ENCODE assay signal across 8 cellular contexts in genomic region chr1:226001852-226002666, GRCh38. TPM values are rescaled to one million over a fixed set of nuclear protein-coding genes. Genes with fewer than 3 reads are reported as not detected.
DNase-seq lines count a peak whose midpoint lies in the region; ATAC-seq and TF ChIP-seq lines count a peak whose summit lies in the region.

No MANE protein-coding gene starts in this region.

- H3F3A ChIP-seq in GM23338 (replicated peaks; ENCODE audit: low read depth), result peaks cover 11% of the 10 kb centered on the region

- peak; percentile 3 to 5 for ATAC-seq in CD4-positive, CD25-positive, alpha-beta regulatory T cell (ENCODE audit: low read depth in 2 of 2)
- ATAC-seq in GM23338, result no peak
- ATAC-seq in activated CD8-positive, alpha-beta T cell treated with anti-CD3 and anti-CD28 coated beads, Interleukin-2, amount 10 ng/mL, durations not matched to agents 7 days and 5 days, result peak; percentile 16
- peak; percentile 22 for ATAC-seq in effector memory CD8-positive, alpha-beta T cell (replicated peaks)
- no peak for ATAC-seq in natural killer cell treated with Interleukin-12 subunit alpha and Interleukin-12 subunit beta and Interleukin-15 and Interleukin-18, amount 100 ng/mL, for 72 hours

- peaks cover 12% of the 10 kb centered on the region for H3K27me3 Mint-ChIP-seq in CD4-positive, CD25-positive, alpha-beta regulatory T cell
- H3K27me3 Mint-ChIP-seq in GM23338 (ENCODE audit: insufficient read depth, low read depth, poor library complexity), result peaks cover 7% of the 10 kb centered on the region
- H3K27me3 Mint-ChIP-seq in activated CD8-positive, alpha-beta T cell treated with anti-CD3 and anti-CD28 coated beads, Interleukin-2, amount 10 ng/mL, durations not matched to agents 7 days and 5 days (ENCODE audit: low read depth), result no peaks in the 10 kb centered on the region
- H3K27me3 Mint-ChIP-seq in effector memory CD8-positive, alpha-beta T cell, result no peaks in the 10 kb centered on the region
- no peaks in the 10 kb centered on the region for H3K27me3 Mint-ChIP-seq in natural killer cell treated with Interleukin-12 subunit alpha and Interleukin-12 subunit beta and Interleukin-15 and Interleukin-18, amount 100 ng/mL, for 72 hours

- TF ChIP-seq CTCF in GM23338 (conservative IDR thresholded peaks at IDR 0.05; ENCODE audit: low read depth in 2 of 2), result no peak
- no peak for TF ChIP-seq CTCF in tibial artery (IDR thresholded peaks at IDR 0.05)

- H3K9me2 ChIP-seq in GM23338 (ENCODE audit: insufficient read depth), result no peaks in the 10 kb centered on the region; the same call in 1 of the 2 replicates

- H3K27ac ChIP-seq in CD4-positive, CD25-positive, alpha-beta regulatory T cell (ENCODE audit: insufficient read depth, low read length, poor library complexity, severe bottlenecking), result peak overlapping the region; percentile 100
- no peak overlapping the region for H3K27ac ChIP-seq in GM23338 (ENCODE audit: low read depth)
- peak overlapping the region; percentile 20 to 35 for H3K27ac ChIP-seq in tibial artery

- CTCF ChIA-PET in activated CD8-positive, alpha-beta T cell treated with anti-CD3 and anti-CD28 coated beads, Interleukin-2, amount 10 ng/mL, durations not matched to agents 7 days and 5 days (lab: Charles Lee), result interaction anchor here (1.9 to 3.5 kb wide), 3 partner anchors 14 to 62 kb away, joined by 4 to 61 read pairs (median 14); partner anchors contain the start of gene H3-3A

- in situ Hi-C loops in ACHN (cut with HindIII; ENCODE audit: low pct_ligation_motif_present, low pct_unique_long_range_greater_than_20kb, low sequenced_read_pairs), result no loop called here

- peaks cover 58% of the 10 kb centered on the region for H3K4me1 ChIP-seq in CD4-positive, CD25-positive, alpha-beta regulatory T cell (ENCODE audit: control insufficient read depth, insufficient read depth, low read length, poor library complexity, severe bottlenecking)
- H3K4me1 ChIP-seq in GM23338 (ENCODE audit: insufficient read depth) (peaks cover 36% of the 10 kb centered on the region), tibial artery (peaks cover 0 to 27% (median 12%) of the 10 kb centered on the region in 4 donors)

- no peaks in the 10 kb centered on the region for H3K9me3 Mint-ChIP-seq in CD4-positive, CD25-positive, alpha-beta regulatory T cell
- no peaks in the 10 kb centered on the region for H3K9me3 Mint-ChIP-seq in GM23338
- no peaks in the 10 kb centered on the region for H3K9me3 Mint-ChIP-seq in activated CD8-positive, alpha-beta T cell treated with anti-CD3 and anti-CD28 coated beads, Interleukin-2, amount 10 ng/mL, durations not matched to agents 7 days and 5 days (ENCODE audit: insufficient read depth)
- no peaks in the 10 kb centered on the region for H3K9me3 Mint-ChIP-seq in effector memory CD8-positive, alpha-beta T cell
- H3K9me3 Mint-ChIP-seq in natural killer cell treated with Interleukin-12 subunit alpha and Interleukin-12 subunit beta and Interleukin-15 and Interleukin-18, amount 100 ng/mL, for 72 hours, result peaks cover 2% of the 10 kb centered on the region

- H3K27ac Mint-ChIP-seq in CD4-positive, CD25-positive, alpha-beta regulatory T cell, result peak overlapping the region; percentile 95 to 99 (median 99)
- 0 out of 2 replicates have a peak overlapping the region, but pooled peaks have one; percentile 3 for H3K27ac Mint-ChIP-seq in GM23338
- peak overlapping the region; percentile 86 for H3K27ac Mint-ChIP-seq in activated CD8-positive, alpha-beta T cell treated with anti-CD3 and anti-CD28 coated beads, Interleukin-2, amount 10 ng/mL, durations not matched to agents 7 days and 5 days
- H3K27ac Mint-ChIP-seq in effector memory CD8-positive, alpha-beta T cell, result peak overlapping the region; percentile 95 to 98
- H3K27ac Mint-ChIP-seq in natural killer cell treated with Interleukin-12 subunit alpha and Interleukin-12 subunit beta and Interleukin-15 and Interleukin-18, amount 100 ng/mL, for 72 hours, result peak overlapping the region; percentile 99 to 100

- no peaks in the 10 kb centered on the region for H3K27me3 ChIP-seq in CD4-positive, CD25-positive, alpha-beta regulatory T cell (ENCODE audit: control insufficient read depth, insufficient read depth, low read length)
- no peaks in the 10 kb centered on the region for H3K27me3 ChIP-seq in GM23338 (ENCODE audit: insufficient read depth)
- H3K27me3 ChIP-seq in tibial artery, result no peaks in the 10 kb centered on the region

- intact Hi-C loops in tibial artery (cut with DNase I; ENCODE audit: low total_unique reads), result loop anchor here (5.0 kb wide), 1 partner anchor 60 kb away; the partner anchor contains the start of gene H3-3A

- H3K4me1 Mint-ChIP-seq in CD4-positive, CD25-positive, alpha-beta regulatory T cell, result peaks cover 22 to 72% (median 37%) of the 10 kb centered on the region in 4 donors
- H3K4me1 Mint-ChIP-seq in GM23338, result peaks cover 28% of the 10 kb centered on the region
- H3K4me1 Mint-ChIP-seq in activated CD8-positive, alpha-beta T cell treated with anti-CD3 and anti-CD28 coated beads, Interleukin-2, amount 10 ng/mL, durations not matched to agents 7 days and 5 days (ENCODE audit: low read depth), result peaks cover 58% of the 10 kb centered on the region
- peaks cover 31 to 36% of the 10 kb centered on the region in 2 donors for H3K4me1 Mint-ChIP-seq in effector memory CD8-positive, alpha-beta T cell (ENCODE audit: low read depth in 2 of 2)
- peaks cover 38 to 44% of the 10 kb centered on the region in 2 donors for H3K4me1 Mint-ChIP-seq in natural killer cell treated with Interleukin-12 subunit alpha and Interleukin-12 subunit beta and Interleukin-15 and Interleukin-18, amount 100 ng/mL, for 72 hours (ENCODE audit: low read depth in 2 of 2)

- peaks cover 20% of the 10 kb centered on the region for H3K79me2 ChIP-seq in GM23338 (replicated peaks; ENCODE audit: insufficient read depth)

- no peaks in the 10 kb centered on the region for H3K9me3 ChIP-seq in CD4-positive, CD25-positive, alpha-beta regulatory T cell (ENCODE audit: control insufficient read depth in 2 of 2, low read length in 2 of 2)
- no peaks in the 10 kb centered on the region for H3K9me3 ChIP-seq in tibial artery

- peaks cover under 1% of the 10 kb centered on the region for H3K36me3 Mint-ChIP-seq in CD4-positive, CD25-positive, alpha-beta regulatory T cell
- no peaks in the 10 kb centered on the region; the same call in 2 of the 3 replicates for H3K36me3 Mint-ChIP-seq in GM23338 (ENCODE audit: low read depth)
- peaks cover 5% of the 10 kb centered on the region for H3K36me3 Mint-ChIP-seq in activated CD8-positive, alpha-beta T cell treated with anti-CD3 and anti-CD28 coated beads, Interleukin-2, amount 10 ng/mL, durations not matched to agents 7 days and 5 days (ENCODE audit: low read depth)
- H3K36me3 Mint-ChIP-seq in effector memory CD8-positive, alpha-beta T cell (ENCODE audit: insufficient read depth), result peaks cover 22% of the 10 kb centered on the region
- peaks cover 9% of the 10 kb centered on the region for H3K36me3 Mint-ChIP-seq in natural killer cell treated with Interleukin-12 subunit alpha and Interleukin-12 subunit beta and Interleukin-15 and Interleukin-18, amount 100 ng/mL, for 72 hours

- H2AFZ ChIP-seq in GM23338, result no peak overlapping the region

- DNase-seq in CD4-positive, CD25-positive, alpha-beta regulatory T cell, result peak; percentile 45 to 69 (median 56)
- DNase-seq in GM23338 (ENCODE audit: low spot score) (no peak), NCI-H510A (lab: John Stamatoyannopoulos, UW) (peak; percentile 78), tibial artery (peak; percentile 78 to 82), ACHN (no peak)
- peak; percentile 66 for DNase-seq in activated CD8-positive, alpha-beta T cell treated with anti-CD3 and anti-CD28 coated beads, Interleukin-2, amount 10 ng/mL, durations not matched to agents 7 days and 5 days
- DNase-seq in effector memory CD8-positive, alpha-beta T cell, result peak; percentile 44 to 57 (median 48)
- DNase-seq in natural killer cell treated with Interleukin-12 subunit alpha and Interleukin-12 subunit beta and Interleukin-15 and Interleukin-18, amount 100 ng/mL, for 72 hours (ENCODE audit: low spot score), result peak; percentile 62

- peaks cover 5% of the 10 kb centered on the region; the same call in 1 of the 2 replicates for H4K20me1 ChIP-seq in GM23338 (replicated peaks; ENCODE audit: insufficient read depth)

- peak overlapping the region; percentile 23 for H3K4me3 ChIP-seq in CD4-positive, CD25-positive, alpha-beta regulatory T cell (ENCODE audit: low read depth, low read length)
- no peak overlapping the region for H3K4me3 ChIP-seq in GM23338
- H3K4me3 ChIP-seq in tibial artery, result no peak overlapping the region

- POLR2A ChIA-PET in activated CD8-positive, alpha-beta T cell treated with anti-CD3 and anti-CD28 coated beads, Interleukin-2, amount 10 ng/mL, durations not matched to agents 7 days and 5 days (lab: Charles Lee), result interaction anchor here (0.6 to 1.0 kb wide), 2 partner anchors 60 to 78 kb away, joined by 5 to 8 read pairs; partner anchors contain the start of genes H3-3A and PYCR2

- no peaks in the 10 kb centered on the region for H3K36me3 ChIP-seq in CD4-positive, CD25-positive, alpha-beta regulatory T cell (ENCODE audit: control insufficient read depth, insufficient read depth, low read length)
- no peaks in the 10 kb centered on the region for H3K36me3 ChIP-seq in GM23338 (ENCODE audit: insufficient read depth)
- H3K36me3 ChIP-seq in tibial artery, result no peaks in the 10 kb centered on the region

- H3K4me3 Mint-ChIP-seq in CD4-positive, CD25-positive, alpha-beta regulatory T cell, result peak overlapping the region; percentile 39 to 73 (median 62)
- no peak overlapping the region; the same call in 2 of the 3 replicates for H3K4me3 Mint-ChIP-seq in GM23338
- peak overlapping the region; percentile 3 for H3K4me3 Mint-ChIP-seq in activated CD8-positive, alpha-beta T cell treated with anti-CD3 and anti-CD28 coated beads, Interleukin-2, amount 10 ng/mL, durations not matched to agents 7 days and 5 days
- H3K4me3 Mint-ChIP-seq in effector memory CD8-positive, alpha-beta T cell, result peak overlapping the region; percentile 10 to 55
- H3K4me3 Mint-ChIP-seq in natural killer cell treated with Interleukin-12 subunit alpha and Interleukin-12 subunit beta and Interleukin-15 and Interleukin-18, amount 100 ng/mL, for 72 hours, result peak overlapping the region; percentile 53

- H3K4me2 ChIP-seq in GM23338, result peak overlapping the region; percentile 5; the same call in 1 of the 2 replicates

TF ChIP-seq in GM23338, 12 proteins besides CTCF, POLR2A, EP300 and RAD21:
- TF ChIP-seq ZNF331 (CRISPR knock-in tag; IDR thresholded peaks at IDR 0.05; ENCODE audit: low read depth), result no peak

RNA-seq across cellular contexts. Expression of gene SDE2, which starts 2.9 kb away (rescaled TPM):
- 38.1 TPM for total RNA-seq in CD4-positive, CD25-positive, alpha-beta regulatory T cell
- 10 to 100 TPM in 2 of 4 donors, 1 to 10 TPM in 2; 5.9 to 11.6 (median 9.7) TPM for polyA plus RNA-seq in CD4-positive, CD25-positive, alpha-beta regulatory T cell
- 25.6 and 26.9 TPM in 2 replicates for total RNA-seq in GM23338 (2014; rRNA removed; shearing (Covaris generic))
- 10.6 and 11.3 TPM in 2 replicates for polyA plus RNA-seq in GM23338 (2016; fragmentation: Nextera tagmentation; extraction: Ambion mirVana)
- total RNA-seq in activated CD8-positive, alpha-beta T cell treated with anti-CD3 and anti-CD28 coated beads, Interleukin-2, amount 10 ng/mL, durations not matched to agents 7 days and 5 days, result 10 to 100 TPM; 15.4 to 16.9 TPM
- total RNA-seq in natural killer cell treated with Interleukin-12 subunit alpha and Interleukin-12 subunit beta and Interleukin-15 and Interleukin-18, amount 100 ng/mL, for 72 hours, result 10 to 100 TPM; 25.5 to 30.4 TPM

Comparison
In these comparisons a context has a peak if more than half of its experiments do, and no peak if none do; other contexts are left out.
1. ATAC-seq: peak in CD4-positive, CD25-positive, alpha-beta regulatory T cell (2 of 2), activated CD8-positive, alpha-beta T cell treated with anti-CD3 and anti-CD28 coated beads, Interleukin-2, amount 10 ng/mL, durations not matched to agents 7 days and 5 days (single experiment) and effector memory CD8-positive, alpha-beta T cell (single experiment); none in GM23338 (single experiment) and natural killer cell treated with Interleukin-12 subunit alpha and Interleukin-12 subunit beta and Interleukin-15 and Interleukin-18, amount 100 ng/mL, for 72 hours (0 of 2).
2. DNase-seq: peak in CD4-positive, CD25-positive, alpha-beta regulatory T cell (3 of 3), NCI-H510A (single experiment), activated CD8-positive, alpha-beta T cell treated with anti-CD3 and anti-CD28 coated beads, Interleukin-2, amount 10 ng/mL, durations not matched to agents 7 days and 5 days (single experiment), effector memory CD8-positive, alpha-beta T cell (3 of 3), natural killer cell treated with Interleukin-12 subunit alpha and Interleukin-12 subunit beta and Interleukin-15 and Interleukin-18, amount 100 ng/mL, for 72 hours (single experiment) and tibial artery (2 of 2); none in GM23338 (single experiment) and ACHN (single experiment).
3. H3K27ac Mint-ChIP-seq: peak in every context shown above with its lines; median percentile 100 in natural killer cell treated with Interleukin-12 subunit alpha and Interleukin-12 subunit beta and Interleukin-15 and Interleukin-18, amount 100 ng/mL, for 72 hours; 99 in CD4-positive, CD25-positive, alpha-beta regulatory T cell; 96 in effector memory CD8-positive, alpha-beta T cell; 86 in activated CD8-positive, alpha-beta T cell treated with anti-CD3 and anti-CD28 coated beads, Interleukin-2, amount 10 ng/mL, durations not matched to agents 7 days and 5 days; 3 in GM23338.